In the genomic region with DNA sequence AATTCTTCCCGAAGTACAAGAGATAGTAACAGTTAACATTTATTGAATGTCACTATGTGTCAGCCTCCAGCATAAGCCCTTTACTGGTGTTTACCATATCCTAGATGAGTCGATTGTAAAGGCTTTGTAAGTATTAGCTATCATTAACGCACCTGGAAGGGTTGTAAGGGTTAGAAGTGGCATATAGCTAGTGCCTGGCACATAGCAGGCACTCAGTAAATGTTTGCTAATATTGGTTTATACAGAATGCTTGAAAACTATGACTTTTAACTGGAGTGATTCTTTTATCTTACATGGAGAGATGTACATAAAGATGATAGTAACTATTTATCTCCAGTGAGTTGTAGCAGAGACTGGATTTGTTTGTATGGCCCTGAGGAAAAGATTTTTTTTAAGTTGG, we compare ENCODE assay signal across 32 cellular contexts.
"Had no signal": no experiment of that assay in that cellular context is flagged by ENCODE, and none has a peak within 500 bp of the region (broad histone marks: within the 10 kb centered on the region; RNA-seq: fewer than 3 reads in every experiment).

No MANE protein-coding gene starts in this region.

- H3K27ac ChIP-seq: ascending aorta, breast epithelium, cardiac muscle cell, colonic mucosa, epithelial cell of prostate, gastroesophageal sphincter, VCaP had no signal

- H3K4me3 ChIP-seq: ascending aorta, breast epithelium, cardiac muscle cell, colonic mucosa, esophagus squamous epithelium, gastroesophageal sphincter had no signal

- ATAC-seq: activated CD8-positive, alpha-beta memory T cell treated with anti-CD3 and anti-CD28 coated beads, Interleukin-2, amount 10 ng/mL, durations not matched to agents 7 days and 5 days; activated CD8-positive, alpha-beta T cell treated with anti-CD3 and anti-CD28 coated beads, Interleukin-2, amount 10 ng/mL, durations not matched to agents 7 days and 5 days; activated naive CD4-positive, alpha-beta T cell treated with anti-CD3 and anti-CD28 coated beads, Interleukin-2, amount 50 U/mL, for 72 hours; gastroesophageal sphincter had no signal

- DNase-seq: activated CD4-positive, alpha-beta T cell treated with anti-CD3 and anti-CD28 coated beads for 1 hour; activated CD4-positive, alpha-beta T cell treated with anti-CD3 and anti-CD28 coated beads for 48 hours; activated CD4-positive, alpha-beta T cell treated with anti-CD3 and anti-CD28 coated beads, Interleukin-2, amount 50 U/mL, for 1 hour; activated CD4-positive, alpha-beta T cell treated with anti-CD3 and anti-CD28 coated beads, Interleukin-2, amount 50 U/mL, for 48 hours; activated CD8-positive, alpha-beta memory T cell treated with anti-CD3 and anti-CD28 coated beads, Interleukin-2, amount 10 ng/mL, durations not matched to agents 7 days and 5 days; activated CD8-positive, alpha-beta memory T cell treated with anti-CD3 and anti-CD28 coated beads, Interleukin-2, amount 50 U/mL, for 4 hours; activated CD8-positive, alpha-beta T cell treated with anti-CD3 and anti-CD28 coated beads, Interleukin-2, amount 10 ng/mL, durations not matched to agents 7 days and 5 days; activated effector memory CD4-positive, alpha-beta T cell treated with anti-CD3 and anti-CD28 coated beads, Interleukin-2, amount 50 U/mL, for 16 hours; activated naive CD4-positive, alpha-beta T cell treated with anti-CD3 and anti-CD28 coated beads for 36 hours; activated naive CD8-positive, alpha-beta T cell treated with anti-CD3 and anti-CD28 coated beads, Interleukin-2, amount 10 ng/mL, durations not matched to agents 7 days and 5 days; activated T-cell treated with anti-CD3 and anti-CD28 coated beads, Interleukin-2, amount 50 U/mL, for 1 hour; activated T-cell treated with anti-CD3 and anti-CD28 coated beads, Interleukin-2, amount 50 U/mL, for 48 hours; central memory CD4-positive, alpha-beta T cell; cerebellar nuclear complex; colonic mucosa; effector CD8-positive, alpha-beta T cell; esophagus squamous epithelium; foreskin melanocyte; T-helper 2 cell had no signal

- H3K4me1 Mint-ChIP-seq: activated CD8-positive, alpha-beta memory T cell treated with anti-CD3 and anti-CD28 coated beads, Interleukin-2, amount 10 ng/mL, durations not matched to agents 7 days and 5 days; activated naive CD8-positive, alpha-beta T cell treated with anti-CD3 and anti-CD28 coated beads, Interleukin-2, amount 10 ng/mL, durations not matched to agents 7 days and 5 days; brain; WTC11 had no signal

- H3K4me3 Mint-ChIP-seq: activated CD8-positive, alpha-beta memory T cell treated with anti-CD3 and anti-CD28 coated beads, Interleukin-2, amount 10 ng/mL, durations not matched to agents 7 days and 5 days; activated CD8-positive, alpha-beta T cell treated with anti-CD3 and anti-CD28 coated beads, Interleukin-2, amount 10 ng/mL, durations not matched to agents 7 days and 5 days; activated naive CD4-positive, alpha-beta T cell treated with anti-CD3 and anti-CD28 coated beads for 36 hours; activated naive CD8-positive, alpha-beta T cell treated with anti-CD3 and anti-CD28 coated beads, Interleukin-2, amount 10 ng/mL, durations not matched to agents 7 days and 5 days; activated T-helper 1 cell treated with anti-CD3 and anti-CD28 coated beads, Interleukin-12 subunit alpha, Interleukin-12 subunit beta, Interleukin-2, Interleukin-4 antibody, amounts not matched to agents 30 ng/mL and 10 ng/mL and 1 ng/mL, durations not matched to agents 14 hours and 24 hours and 36 hours; brain; WTC11 had no signal

- H3K9me3 Mint-ChIP-seq: activated naive CD4-positive, alpha-beta T cell treated with anti-CD3 and anti-CD28 coated beads for 36 hours; activated T-helper 1 cell treated with anti-CD3 and anti-CD28 coated beads, Interleukin-12 subunit alpha, Interleukin-12 subunit beta, Interleukin-2, Interleukin-4 antibody, amounts not matched to agents 30 ng/mL and 10 ng/mL and 1 ng/mL, durations not matched to agents 14 hours and 24 hours and 36 hours; activated T-helper 2 cell treated with anti-CD3 and anti-CD28 coated beads, Interferon-gamma antibody, Interleukin-2, Interleukin-4, amounts not matched to agents 10 μg/mL and 5 μg/mL and 100 μg/mL, durations not matched to agents 14 hours and 24 hours and 36 hours had no signal

- H3K27me3 ChIP-seq: ascending aorta, breast epithelium, cardiac muscle cell, colonic mucosa, esophagus squamous epithelium, gastroesophageal sphincter had no signal

- FAIRE-seq: endometrium, endothelial cell of umbilical vein had no signal

- H3K27ac Mint-ChIP-seq: activated CD8-positive, alpha-beta memory T cell treated with anti-CD3 and anti-CD28 coated beads, Interleukin-2, amount 10 ng/mL, durations not matched to agents 7 days and 5 days; activated CD8-positive, alpha-beta T cell treated with anti-CD3 and anti-CD28 coated beads, Interleukin-2, amount 10 ng/mL, durations not matched to agents 7 days and 5 days; activated naive CD4-positive, alpha-beta T cell treated with anti-CD3 and anti-CD28 coated beads for 36 hours; activated naive CD4-positive, alpha-beta T cell treated with anti-CD3 and anti-CD28 coated beads, Interleukin-2, amount 50 U/mL, for 72 hours; activated naive CD8-positive, alpha-beta T cell treated with anti-CD3 and anti-CD28 coated beads, Interleukin-2, amount 10 ng/mL, durations not matched to agents 7 days and 5 days; activated T-helper 1 cell treated with anti-CD3 and anti-CD28 coated beads, Interleukin-12 subunit alpha, Interleukin-12 subunit beta, Interleukin-2, Interleukin-4 antibody, amounts not matched to agents 30 ng/mL and 10 ng/mL and 1 ng/mL, durations not matched to agents 14 hours and 24 hours and 36 hours; activated T-helper 2 cell treated with anti-CD3 and anti-CD28 coated beads, Interferon-gamma antibody, Interleukin-2, Interleukin-4, amounts not matched to agents 10 μg/mL and 5 μg/mL and 100 μg/mL, durations not matched to agents 14 hours and 24 hours and 36 hours; brain; WTC11 had no signal

- H3K9me3 ChIP-seq: ascending aorta, colonic mucosa had no signal

- H3K4me1 ChIP-seq: ascending aorta, breast epithelium, colonic mucosa, gastroesophageal sphincter had no signal

- H3K36me3 Mint-ChIP-seq: activated CD8-positive, alpha-beta memory T cell treated with anti-CD3 and anti-CD28 coated beads, Interleukin-2, amount 10 ng/mL, durations not matched to agents 7 days and 5 days; activated naive CD4-positive, alpha-beta T cell treated with anti-CD3 and anti-CD28 coated beads, Interleukin-2, amount 50 U/mL, for 72 hours; activated naive CD8-positive, alpha-beta T cell treated with anti-CD3 and anti-CD28 coated beads, Interleukin-2, amount 10 ng/mL, durations not matched to agents 7 days and 5 days; brain; WTC11 had no signal

- H3K36me3 ChIP-seq: ascending aorta, breast epithelium, cardiac muscle cell, colonic mucosa, esophagus squamous epithelium, gastroesophageal sphincter had no signal
